16 cellular contexts compared by ENCODE assay signal in the genomic region with DNA sequence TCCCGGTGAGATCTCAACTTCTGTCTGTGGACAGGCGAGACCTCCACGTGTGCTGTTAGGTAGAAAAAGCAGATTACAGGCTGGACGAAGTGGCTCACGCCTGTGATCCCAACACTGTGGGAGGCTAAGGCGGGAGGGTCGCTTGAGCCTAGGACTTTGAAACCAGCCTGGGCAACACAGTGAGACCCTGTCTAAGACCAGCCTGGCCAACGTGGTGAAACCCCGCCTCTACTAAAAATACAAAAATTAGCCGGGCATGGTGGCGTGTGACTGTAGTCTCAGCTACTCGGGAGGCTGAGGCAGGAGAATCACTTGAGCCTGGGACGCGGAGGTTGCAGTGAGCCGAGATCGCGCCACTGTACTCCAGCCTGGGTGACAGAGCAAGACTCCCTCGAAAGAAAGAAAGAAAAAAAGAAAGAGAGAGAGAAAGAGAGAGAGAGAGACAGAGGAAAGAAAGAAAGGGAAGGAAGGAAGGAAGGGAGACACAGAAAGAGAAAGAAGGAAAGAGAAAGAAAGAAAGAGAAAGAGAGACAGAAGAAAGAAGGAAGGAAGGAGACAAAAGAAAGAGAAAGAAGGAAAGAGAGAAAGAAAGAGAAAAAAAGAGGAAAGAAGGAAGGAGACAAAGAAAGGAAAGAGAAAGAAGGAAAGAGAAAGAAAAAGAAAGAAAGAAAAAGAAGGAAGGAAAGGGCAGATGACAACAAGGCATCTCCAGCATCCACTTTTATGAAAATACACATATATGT. TPM values are rescaled to one million over a fixed set of nuclear protein-coding genes. Genes with fewer than 3 reads are reported as not detected.
A peak's percentile ranks its signal among the peaks of the same experiment; 100 is the strongest.
DNase-seq lines count a peak whose midpoint lies in the region; ATAC-seq and TF ChIP-seq lines count a peak whose summit lies in the region.
"Had no signal": no experiment of that assay in that cellular context is flagged by ENCODE, and none has a peak within 500 bp of the region (broad histone marks: within the 10 kb centered on the region; RNA-seq: fewer than 3 reads in every experiment).

No MANE protein-coding gene starts in this region.

- peaks cover 23% of the 10 kb centered on the region for H3K4me1 ChIP-seq in stomach smooth muscle (ENCODE audit: control insufficient read depth, insufficient read depth, low read length)

- BruUV-seq in Calu3 (replicated peaks; lab: Mats Ljungman, UMichigan): no TSS peak

- TF ChIP-seq CTCF in Calu3 (IDR thresholded peaks at IDR 0.05; ENCODE audit: unreplicated experiment) (no peak), WTC11 (IDR thresholded peaks at IDR 0.05) (no peak), mesothelial cell of epicardium (IDR thresholded peaks at IDR 0.05; ENCODE audit: unreplicated experiment) (no peak)

- CTCF ChIA-PET in Calu3 (lab: Charles Lee) (interaction anchor here (0.7 kb wide), 1 partner anchor 50 kb away, joined by 3 read pairs; no protein-coding TSS in a partner anchor), WTC11 (lab: Charles Lee) (interaction anchor here (1.8 kb wide), 1 partner anchor 16 kb away, joined by 8 read pairs; no protein-coding TSS in a partner anchor)

- H3K27me3 ChIP-seq in stomach smooth muscle (ENCODE audit: control insufficient read depth in 1 of 2, insufficient read depth in 2 of 2, low read length in 2 of 2): no peaks in the 10 kb centered on the region

- H3K4me3 ChIP-seq in stomach smooth muscle (ENCODE audit: low read length in 2 of 2): peak overlapping the region in 1 of 2 donors; percentile 59

- no peak for ATAC-seq in WTC11
- no peak for ATAC-seq in HG02938 (IDR thresholded peaks at IDR 0.05; ENCODE audit: unreplicated experiment)
- no peak for ATAC-seq in HG03439 (IDR thresholded peaks at IDR 0.05; ENCODE audit: unreplicated experiment)
- ATAC-seq: naive thymus-derived CD4-positive, alpha-beta T cell; PC-3 had no signal

- intact Hi-C loops in Calu3 (cut with micrococcal nuclease; ENCODE audit: unreplicated experiment): no loop called here

- POLR2A ChIA-PET in WTC11 (lab: Charles Lee): no interaction called here

- H3K9me3 ChIP-seq in stomach smooth muscle (ENCODE audit: control insufficient read depth in 2 of 2, low read length in 2 of 2): no peaks in the 10 kb centered on the region

- H3K36me3 Mint-ChIP-seq in Calu3 (ENCODE audit: insufficient read depth, unreplicated experiment): peaks cover 8% of the 10 kb centered on the region
- peaks cover 5% of the 10 kb centered on the region for H3K36me3 Mint-ChIP-seq in WTC11
- H3K36me3 Mint-ChIP-seq in mesothelial cell of epicardium: peaks cover 7% of the 10 kb centered on the region
- H3K36me3 Mint-ChIP-seq: CD4-positive, CD25-positive, alpha-beta regulatory T cell; IgD-negative memory B cell; naive thymus-derived CD4-positive, alpha-beta T cell had no signal

- H3K4me3 Mint-ChIP-seq in Calu3 (ENCODE audit: low read depth, unreplicated experiment) (no peak overlapping the region), WTC11 (no peak overlapping the region), mesothelial cell of epicardium (no peak overlapping the region)
- H3K4me3 Mint-ChIP-seq: CD4-positive, CD25-positive, alpha-beta regulatory T cell; dendritic cell treated with granulocyte-macrophage colony-stimulating factor and Interleukin-4, amounts not matched to agents 40 ng/mL and 50 ng/mL, for 4 days; IgD-negative memory B cell; naive thymus-derived CD4-positive, alpha-beta T cell had no signal

- H3K27ac Mint-ChIP-seq in Calu3 (ENCODE audit: unreplicated experiment) (peak overlapping the region; percentile 1), WTC11 (no peak overlapping the region), mesothelial cell of epicardium (peak overlapping the region; percentile 9)
- H3K27ac Mint-ChIP-seq: CD4-positive, CD25-positive, alpha-beta regulatory T cell; dendritic cell treated with granulocyte-macrophage colony-stimulating factor and Interleukin-4, amounts not matched to agents 40 ng/mL and 50 ng/mL, for 4 days; IgD-negative memory B cell had no signal

- H3K27ac ChIP-seq in stomach smooth muscle (ENCODE audit: low read length): peak overlapping the region; percentile 62

- DNase-seq in Calu3 (no peak), WTC11 (ENCODE audit: low spot score) (no peak), mesothelial cell of epicardium (ENCODE audit: low spot score in 2 of 2, unreplicated experiment in 2 of 2) (no peak), dermis blood vessel endothelial cell (no peak)
- no peak for DNase-seq in stimulated activated naive CD4-positive, alpha-beta T cell (lab: John Stamatoyannopoulos, UW)
- DNase-seq: activated CD4-positive, alpha-beta T cell treated with anti-CD3 and anti-CD28 coated beads, Interleukin-2, amount 50 U/mL, for 1 hour; CD4-positive, CD25-positive, alpha-beta regulatory T cell; EL; naive thymus-derived CD4-positive, alpha-beta T cell; NCI-H1105 treated with DMSO at 0.1 percent for 48 hours; PC-3 had no signal

- peaks cover 8% of the 10 kb centered on the region for H3K4me1 Mint-ChIP-seq in Calu3 (ENCODE audit: low read depth, unreplicated experiment)
- H3K4me1 Mint-ChIP-seq in WTC11: no peaks in the 10 kb centered on the region
- peaks cover 2% of the 10 kb centered on the region for H3K4me1 Mint-ChIP-seq in mesothelial cell of epicardium
- H3K4me1 Mint-ChIP-seq: CD4-positive, CD25-positive, alpha-beta regulatory T cell; IgD-negative memory B cell had no signal

- no peaks in the 10 kb centered on the region for H3K36me3 ChIP-seq in stomach smooth muscle (ENCODE audit: control insufficient read depth in 2 of 2, insufficient read depth in 2 of 2, low read length in 2 of 2)

- no peaks in the 10 kb centered on the region for H3K27me3 Mint-ChIP-seq in Calu3 (ENCODE audit: unreplicated experiment)
- no peaks in the 10 kb centered on the region; the same call in 1 of the 2 replicates for H3K27me3 Mint-ChIP-seq in WTC11 (ENCODE audit: low read depth)
- H3K27me3 Mint-ChIP-seq in mesothelial cell of epicardium (ENCODE audit: low read depth): no peaks in the 10 kb centered on the region
- H3K27me3 Mint-ChIP-seq: CD4-positive, CD25-positive, alpha-beta regulatory T cell; IgD-negative memory B cell had no signal

- H3K9me3 Mint-ChIP-seq in Calu3 (ENCODE audit: low read depth, unreplicated experiment) (no peaks in the 10 kb centered on the region), WTC11 (peaks cover 19% of the 10 kb centered on the region), mesothelial cell of epicardium (peaks cover under 1% of the 10 kb centered on the region)
- H3K9me3 Mint-ChIP-seq: IgD-negative memory B cell had no signal

- no peak overlapping the region for H3K9ac ChIP-seq in stomach smooth muscle (ENCODE audit: low read length in 2 of 2)

TF ChIP-seq in WTC11, 78 proteins besides CTCF, POLR2A, EP300 and RAD21:
- TF ChIP-seq ZNF121 (CRISPR knock-in tag; IDR thresholded peaks at IDR 0.05) (peak; percentile 85), RELA (CRISPR knock-in tag; IDR thresholded peaks at IDR 0.05; ENCODE audit: borderline replicate concordance) (no peak), ATF3 (CRISPR knock-in tag; conservative IDR thresholded peaks at IDR 0.05) (no peak)

RNA-seq across cellular contexts. Expression of gene SUN1, which starts 29.6 kb away (rescaled TPM):
- 218 and 252 TPM in 2 replicates for total RNA-seq in Calu3 (2022)
- total RNA-seq in WTC11 (2021): 149 to 158 TPM (median 156 TPM) in 3 replicates
- total RNA-seq in mesothelial cell of epicardium: 199 to 201 TPM (median 200 TPM) in 3 replicates
- total RNA-seq in dermis blood vessel endothelial cell: 287 and 302 TPM in 2 replicates
